In the genomic region with DNA sequence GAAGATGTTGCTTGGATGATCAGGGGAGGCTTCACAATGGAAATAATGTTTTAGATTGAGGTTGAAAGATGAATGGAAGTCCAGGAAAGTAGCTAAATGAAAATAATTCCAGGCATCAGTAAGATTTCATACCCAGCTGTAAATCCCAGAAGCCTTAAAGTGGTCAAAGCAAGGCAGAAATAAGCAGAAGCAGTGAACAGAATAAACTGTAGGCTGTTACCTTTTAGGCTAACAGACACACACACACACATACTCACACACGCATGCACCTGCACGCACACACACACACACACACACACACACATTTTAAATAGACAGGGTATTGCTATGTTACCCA, we compare ENCODE assay signal across 1 cellular context.
TF ChIP-seq lines count a peak whose summit lies in the region.

No MANE protein-coding gene starts in this region.

TF ChIP-seq in GM23338, 12 proteins besides CTCF, POLR2A, EP300 and RAD21 (continued from another document):
- TF ChIP-seq REST (IDR thresholded peaks at IDR 0.05; ENCODE audit: unreplicated experiment) (no peak), EZH2 (IDR thresholded peaks at IDR 0.05; ENCODE audit: low read depth, unreplicated experiment) (no peak), POLR2AphosphoS5 (IDR thresholded peaks at IDR 0.05; ENCODE audit: low read depth) (no peak)
- TF ChIP-seq, protein P1, sequence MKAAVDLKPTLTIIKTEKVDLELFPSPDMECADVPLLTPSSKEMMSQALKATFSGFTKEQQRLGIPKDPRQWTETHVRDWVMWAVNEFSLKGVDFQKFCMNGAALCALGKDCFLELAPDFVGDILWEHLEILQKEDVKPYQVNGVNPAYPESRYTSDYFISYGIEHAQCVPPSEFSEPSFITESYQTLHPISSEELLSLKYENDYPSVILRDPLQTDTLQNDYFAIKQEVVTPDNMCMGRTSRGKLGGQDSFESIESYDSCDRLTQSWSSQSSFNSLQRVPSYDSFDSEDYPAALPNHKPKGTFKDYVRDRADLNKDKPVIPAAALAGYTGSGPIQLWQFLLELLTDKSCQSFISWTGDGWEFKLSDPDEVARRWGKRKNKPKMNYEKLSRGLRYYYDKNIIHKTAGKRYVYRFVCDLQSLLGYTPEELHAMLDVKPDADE (IDR thresholded peaks at IDR 0.05) = no peak
